Comparison of ENCODE assay signal across 8 cellular contexts in the genomic region with DNA sequence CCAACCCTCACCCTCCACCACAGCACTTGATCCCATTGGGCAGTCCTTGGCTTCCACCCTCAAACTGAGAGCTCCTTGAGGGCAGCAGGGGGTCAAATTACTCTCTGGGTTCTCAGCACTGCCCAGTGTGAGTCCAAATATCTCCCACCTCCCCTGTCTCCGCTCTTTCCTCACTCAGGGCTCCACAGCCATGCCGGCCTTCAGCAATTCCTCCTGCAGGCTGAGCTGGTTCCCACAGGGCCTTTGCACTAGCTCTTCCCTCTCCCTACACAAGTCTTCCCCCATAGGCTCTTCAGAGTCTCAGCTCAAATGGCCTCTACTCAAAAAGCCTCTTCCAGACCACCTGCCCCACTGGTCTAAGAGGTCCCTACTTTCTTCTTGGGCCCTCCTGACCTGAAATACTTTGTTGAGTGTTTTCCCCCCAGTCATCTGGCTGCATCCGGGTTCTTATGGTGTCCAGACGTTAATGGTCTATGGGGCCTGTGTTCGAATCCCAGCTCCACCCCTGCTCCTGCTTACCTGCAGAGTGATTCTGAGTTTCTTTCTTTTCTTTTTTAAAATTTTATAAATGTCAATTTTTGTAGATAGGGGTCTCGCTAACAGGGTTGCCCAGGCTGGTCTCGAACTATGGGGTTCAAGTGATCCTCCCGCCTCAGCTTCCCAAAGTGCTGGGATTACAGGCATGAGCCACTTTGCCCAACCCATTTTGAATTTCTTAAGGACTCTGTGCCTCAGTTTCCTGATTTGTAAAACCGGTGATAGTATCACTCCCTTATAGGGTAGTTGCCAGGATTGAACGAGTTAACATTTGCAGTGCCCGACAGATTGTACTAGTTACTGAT. TPM values are rescaled to one million over a fixed set of nuclear protein-coding genes. Genes with fewer than 3 reads are reported as not detected.
DNase-seq lines count a peak whose midpoint lies in the region; ATAC-seq and TF ChIP-seq lines count a peak whose summit lies in the region.

No MANE protein-coding gene starts in this region.

- H3K4me1 Mint-ChIP-seq in dendritic cell treated with granulocyte-macrophage colony-stimulating factor and Interleukin-4, amounts not matched to agents 40 ng/mL and 50 ng/mL, for 4 days (ENCODE audit: low read depth): peaks cover 56% of the 10 kb centered on the region
- peaks cover 26 to 46% (median 40%) of the 10 kb centered on the region in 4 donors for H3K4me1 Mint-ChIP-seq in naive thymus-derived CD8-positive, alpha-beta T cell

- DNase-seq in AG04449 (ENCODE audit: low read depth, low spot score): no peak
- DNase-seq in LNCaP clone FGC (ENCODE audit: low read depth): no peak
- DNase-seq in naive thymus-derived CD8-positive, alpha-beta T cell: no peak
- no peak for DNase-seq in SIG-M5 (lab: John Stamatoyannopoulos, UW)
- DNase-seq in NCI-H2029 treated with DMSO at 0.1 percent for 48 hours (lab: John Stamatoyannopoulos, UW): no peak

- intact Hi-C loops in dendritic cell treated with granulocyte-macrophage colony-stimulating factor and Interleukin-4, amounts not matched to agents 40 ng/mL and 50 ng/mL, for 4 days (cut with micrococcal nuclease): loop anchor here (5.0 to 10.0 kb wide), 2 partner anchors 34 to 78 kb away; no protein-coding TSS in a partner anchor

- H3K4me3 Mint-ChIP-seq in dendritic cell treated with granulocyte-macrophage colony-stimulating factor and Interleukin-4, amounts not matched to agents 40 ng/mL and 50 ng/mL, for 4 days: peak overlapping the region; percentile 79
- H3K4me3 Mint-ChIP-seq in naive thymus-derived CD8-positive, alpha-beta T cell: peak overlapping the region; percentile 81 to 91 (median 86)

- POLR2A ChIA-PET in AG04449 (lab: Yijun Ruan, JAX): interaction anchor here (0.7 kb wide), 1 partner anchor 38 kb away, joined by 3 read pairs; no protein-coding TSS in a partner anchor
- POLR2A ChIA-PET in naive thymus-derived CD8-positive, alpha-beta T cell (lab: Charles Lee): interaction anchor here (0.6 to 1.8 kb wide), 4 partner anchors 18 to 149 kb away, joined by 3 to 8 read pairs (median 4); no protein-coding TSS in a partner anchor

- peak overlapping the region; percentile 81 for H3K4me3 ChIP-seq in AG04449 (ENCODE audit: low read depth, low read length)
- H3K4me3 ChIP-seq in LNCaP clone FGC (ENCODE audit: low read depth, low read length): peak overlapping the region; percentile 58

- H3K27me3 Mint-ChIP-seq in dendritic cell treated with granulocyte-macrophage colony-stimulating factor and Interleukin-4, amounts not matched to agents 40 ng/mL and 50 ng/mL, for 4 days: peaks cover 8% of the 10 kb centered on the region
- no peaks in the 10 kb centered on the region for H3K27me3 Mint-ChIP-seq in naive thymus-derived CD8-positive, alpha-beta T cell

- ATAC-seq in naive thymus-derived CD8-positive, alpha-beta T cell: no peak
- ATAC-seq in HG03457 (IDR thresholded peaks at IDR 0.05; ENCODE audit: unreplicated experiment): no peak
- ATAC-seq in HG02840 (IDR thresholded peaks at IDR 0.05; ENCODE audit: low FRiP score, unreplicated experiment): no peak

- CTCF ChIA-PET in AG04449 (lab: Yijun Ruan, JAX): interaction anchor here (0.6 to 2.2 kb wide), 5 partner anchors 10 to 107 kb away, joined by 3 to 7 read pairs (median 3); no protein-coding TSS in a partner anchor

- TF ChIP-seq CTCF in AG04449 (IDR thresholded peaks at IDR 0.05; ENCODE audit: insufficient read depth, low read length, missing control alignments): no peak
- no peak for TF ChIP-seq CTCF in LNCaP clone FGC (IDR thresholded peaks at IDR 0.05; ENCODE audit: control insufficient read depth, extremely low read depth, insufficient read depth)

- H3K36me3 Mint-ChIP-seq in dendritic cell treated with granulocyte-macrophage colony-stimulating factor and Interleukin-4, amounts not matched to agents 40 ng/mL and 50 ng/mL, for 4 days (ENCODE audit: low read depth): peaks cover 30% of the 10 kb centered on the region
- no peaks in the 10 kb centered on the region for H3K36me3 Mint-ChIP-seq in naive thymus-derived CD8-positive, alpha-beta T cell

- peak overlapping the region; percentile 95 for H3K27ac Mint-ChIP-seq in dendritic cell treated with granulocyte-macrophage colony-stimulating factor and Interleukin-4, amounts not matched to agents 40 ng/mL and 50 ng/mL, for 4 days
- peak overlapping the region; percentile 78 to 96 (median 90) for H3K27ac Mint-ChIP-seq in naive thymus-derived CD8-positive, alpha-beta T cell

- no peaks in the 10 kb centered on the region for H3K9me3 Mint-ChIP-seq in dendritic cell treated with granulocyte-macrophage colony-stimulating factor and Interleukin-4, amounts not matched to agents 40 ng/mL and 50 ng/mL, for 4 days
- H3K9me3 Mint-ChIP-seq in naive thymus-derived CD8-positive, alpha-beta T cell: no peaks in the 10 kb centered on the region

RNA-seq across cellular contexts. Expression of gene IL4R, which starts 1.0 kb away (rescaled TPM):
- 100 to 1,000 TPM; 117 to 120 TPM for total RNA-seq in naive thymus-derived CD8-positive, alpha-beta T cell
- 10 to 100 TPM; 18.8 to 49.4 (median 34.7) TPM for polyA plus RNA-seq in naive thymus-derived CD8-positive, alpha-beta T cell

RNA-seq across cellular contexts. Expression of gene NSMCE1, which starts 44.2 kb away (rescaled TPM):
- total RNA-seq in naive thymus-derived CD8-positive, alpha-beta T cell: 10 to 100 TPM; 81.8 to 85.0 TPM
- 100 to 1,000 TPM; 177 to 209 (median 185) TPM for polyA plus RNA-seq in naive thymus-derived CD8-positive, alpha-beta T cell
